Comparison of ENCODE assay signal across 6 cellular contexts in genomic region chr6:26459023-26459810, GRCh38. TPM values are rescaled to one million over a fixed set of nuclear protein-coding genes. Genes with fewer than 3 reads are reported as not detected.
DNase-seq lines count a peak whose midpoint lies in the region; ATAC-seq and TF ChIP-seq lines count a peak whose summit lies in the region.

No MANE protein-coding gene starts in this region.

- H3K9me3 Mint-ChIP-seq in brain = no peaks in the 10 kb centered on the region

- peak overlapping the region in 4 of 5 experiments; percentile 80 to 99 (median 85) for H3K27ac Mint-ChIP-seq in brain

- peaks cover 12% of the 10 kb centered on the region for H3K27me3 Mint-ChIP-seq in brain

- peak overlapping the region; percentile 87 for H3K4me3 ChIP-seq in HL-60 (replicated peaks; ENCODE audit: insufficient read depth, low read length)
- peak overlapping the region; percentile 81 for H3K4me3 ChIP-seq in ovary

- peak overlapping the region; percentile 79 to 99 (median 86) for H3K4me3 Mint-ChIP-seq in brain

- no peak overlapping the region for H3K27ac ChIP-seq in HL-60 (replicated peaks)
- H3K27ac ChIP-seq in ovary = no peak overlapping the region

- H3K36me3 ChIP-seq in ovary = no peaks in the 10 kb centered on the region

- H3K36me3 Mint-ChIP-seq in brain = peaks cover 50% of the 10 kb centered on the region

- no peak for TF ChIP-seq POLR2A in ovary (IDR thresholded peaks at IDR 0.05)

- TF ChIP-seq CTCF in HL-60 (IDR thresholded peaks at IDR 0.05; ENCODE audit: insufficient read depth, low read length) = no peak
- no peak for TF ChIP-seq CTCF in brain (conservative IDR thresholded peaks at IDR 0.05)
- no peak for TF ChIP-seq CTCF in ovary (IDR thresholded peaks at IDR 0.05)

- ATAC-seq in GM18858 (IDR thresholded peaks at IDR 0.05; ENCODE audit: unreplicated experiment) = no peak

- peaks cover 55% of the 10 kb centered on the region for H3K4me1 Mint-ChIP-seq in brain

- WGBS in ovary, 3 donors = 78 to 79% (median 78%) methylated on average over 16 of the region's 16 CpGs

- intact Hi-C loops in ovary (cut with DNase I) = no loop called here

- H3K4me1 ChIP-seq in ovary (ENCODE audit: insufficient read depth) = peaks cover 12% of the 10 kb centered on the region

- TF ChIP-seq EP300 in ovary (IDR thresholded peaks at IDR 0.05) = no peak

- no peaks in the 10 kb centered on the region for H3K9me3 ChIP-seq in ovary

- no peaks in the 10 kb centered on the region for H3K27me3 ChIP-seq in HL-60 (ENCODE audit: insufficient read depth, poor library complexity, severe bottlenecking)
- no peaks in the 10 kb centered on the region for H3K27me3 ChIP-seq in ovary

- DNase-seq in HL-60 (ENCODE audit: low read depth in 1 of 2, low spot score in 1 of 2) (no peak), ovary (no peak), HUDEP-2 (lab: John Stamatoyannopoulos, UW; ENCODE audit: unreplicated experiment in 76 of 76) (no peak)
- no peak for DNase-seq in stimulated activated naive CD4-positive, alpha-beta T cell (lab: John Stamatoyannopoulos, UW)

RNA-seq across cellular contexts. Expression of gene BTN2A1, which starts 1.5 kb away (rescaled TPM):
- polyA plus RNA-seq in brain (ENCODE audit: insufficient read depth, low read depth, low replicate concordance) (15.6 TPM), ovary (10 to 100 TPM; 20.5 to 33.3 TPM)
- 10 to 100 TPM in 6 of 7 donors, 1 to 10 TPM in 1; 9.0 to 23.2 (median 17.7) TPM for total RNA-seq in ovary

RNA-seq across cellular contexts. Expression of gene BTN3A3, which starts 18.9 kb away (rescaled TPM):
- polyA plus RNA-seq in brain (ENCODE audit: insufficient read depth, low read depth, low replicate concordance) (4.3 TPM), ovary (10 to 100 TPM; 13.8 to 72.3 TPM)
- total RNA-seq in ovary = 10 to 100 TPM; 13.6 to 19.5 (median 18.0) TPM

RNA-seq across cellular contexts. Expression of gene BTN1A1, which starts 40.9 kb away (rescaled TPM):
- polyA plus RNA-seq in brain (ENCODE audit: insufficient read depth, low read depth, low replicate concordance) (0.36 TPM), ovary (under 1 TPM; 0.02 to 0.05 TPM)
- total RNA-seq in ovary = not detected

RNA-seq across cellular contexts. Expression of gene BTN3A1, which starts 57.1 kb away (rescaled TPM):
- polyA plus RNA-seq in brain (ENCODE audit: insufficient read depth, low read depth, low replicate concordance) = 7.7 TPM
- 10 to 100 TPM; 11.0 to 33.4 (median 18.4) TPM for total RNA-seq in ovary
- polyA plus RNA-seq in ovary = 10 to 100 TPM; 14.5 to 64.5 TPM
